In the genomic region with DNA sequence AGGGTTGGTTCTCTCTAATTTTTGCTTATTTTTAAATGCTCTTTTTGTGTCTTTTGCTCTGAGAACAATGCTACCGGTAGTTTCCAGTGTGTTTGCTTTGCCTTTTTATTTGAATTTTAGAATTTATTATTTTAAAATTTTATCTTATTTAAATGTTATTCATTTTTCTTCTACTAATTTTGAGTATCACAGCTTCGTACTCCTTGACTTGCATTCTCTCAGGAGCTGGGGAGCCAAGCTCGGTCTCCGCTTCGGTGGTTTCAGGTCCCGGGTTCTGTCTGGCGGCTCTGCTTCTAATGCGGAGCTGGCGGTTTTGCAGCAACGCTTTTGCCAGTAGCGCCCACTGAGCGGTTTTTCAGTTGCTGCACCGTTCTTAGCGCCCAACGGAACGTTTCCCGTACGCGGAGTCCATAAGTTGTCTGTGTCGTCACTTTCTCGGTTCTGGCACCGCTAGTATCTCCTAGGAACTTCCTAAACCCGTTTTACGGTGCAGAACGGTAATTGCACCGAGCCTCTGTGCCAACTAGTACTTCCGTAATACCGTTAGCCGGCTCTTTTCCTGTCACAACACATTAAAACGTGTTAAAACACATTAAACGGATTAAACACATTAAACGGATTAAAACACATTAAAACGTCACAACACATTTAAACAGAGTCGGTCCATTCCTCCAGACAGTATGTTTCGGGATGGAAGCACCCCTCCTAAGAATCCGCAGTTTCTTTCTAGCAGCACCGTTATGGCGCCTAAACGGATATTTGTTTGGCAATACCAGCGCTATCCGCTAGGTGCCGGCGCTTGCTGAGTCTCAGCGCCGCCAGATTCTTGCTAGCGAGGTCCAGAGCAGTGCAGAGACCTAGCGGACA, we compare ENCODE assay signal across 8 cellular contexts. TPM values are rescaled to one million over a fixed set of nuclear protein-coding genes. Genes with fewer than 3 reads are reported as not detected.
DNase-seq lines count a peak whose midpoint lies in the region; ATAC-seq, FAIRE-seq and TF ChIP-seq lines count a peak whose summit lies in the region.

No MANE protein-coding gene starts in this region.

- no peaks in the 10 kb centered on the region for H3F3A ChIP-seq in neural cell (ENCODE audit: insufficient read depth, low read length, poor library complexity, severe bottlenecking)

- H3K79me2 ChIP-seq in OCI-LY3 (ENCODE audit: low read length) (no peaks in the 10 kb centered on the region), fibroblast of lung (ENCODE audit: control insufficient read depth, insufficient read depth, low read length) (peaks cover 5% of the 10 kb centered on the region), neural cell (replicated peaks; ENCODE audit: insufficient read depth, low read length) (no peaks in the 10 kb centered on the region)

- no peaks in the 10 kb centered on the region for H3K9me3 Mint-ChIP-seq in activated T-cell treated with anti-CD3 and anti-CD28 coated beads, Interleukin-2, amount 50 U/mL, for 4 hours
- no peaks in the 10 kb centered on the region for H3K9me3 Mint-ChIP-seq in stimulated activated naive CD8-positive, alpha-beta T cell treated with anti-CD3 and anti-CD28 coated beads, Interleukin-15, Interleukin-2, amounts not matched to agents 100 ng/mL and 50 ng/mL, for 24 hours

- no peaks in the 10 kb centered on the region for H3K36me3 ChIP-seq in OCI-LY3 (replicated peaks; ENCODE audit: low read depth, low read length)
- H3K36me3 ChIP-seq in fibroblast of lung (ENCODE audit: control insufficient read depth, insufficient read depth, low read length), result no peaks in the 10 kb centered on the region
- no peaks in the 10 kb centered on the region for H3K36me3 ChIP-seq in neural cell (ENCODE audit: insufficient read depth, low read length)

- peaks cover 25% of the 10 kb centered on the region for H3K4me1 ChIP-seq in A549
- H3K4me1 ChIP-seq in OCI-LY3 (ENCODE audit: low read length), result no peaks in the 10 kb centered on the region
- H3K4me1 ChIP-seq in fibroblast of lung (ENCODE audit: control insufficient read depth, extremely low read depth, insufficient read depth, low read length), result no peaks in the 10 kb centered on the region

- H3K9me2 ChIP-seq in neural cell (ENCODE audit: insufficient read depth, low read length), result no peaks in the 10 kb centered on the region

- peak overlapping the region; percentile 52 for H3K9ac ChIP-seq in OCI-LY3 (ENCODE audit: low read length)
- H3K9ac ChIP-seq in fibroblast of lung (ENCODE audit: insufficient read depth, low read length), result no peak overlapping the region
- no peak overlapping the region for H3K9ac ChIP-seq in neural cell (ENCODE audit: low read length)

- CTCF ChIA-PET in A549 (lab: Yijun Ruan, JAX), result interaction anchor here (0.9 to 9.9 kb wide), 27 partner anchors 9 to 395 kb away, joined by 3 to 132 read pairs (median 5); a partner anchor contains a TSS

- H3K9me3 ChIP-seq in A549 (no peaks in the 10 kb centered on the region), OCI-LY3 (ENCODE audit: insufficient read depth, low read length) (no peaks in the 10 kb centered on the region), fibroblast of lung (ENCODE audit: control insufficient read depth, insufficient read depth, low read depth, low read length) (no peaks in the 10 kb centered on the region), neural cell (ENCODE audit: low read length) (peaks cover 10% of the 10 kb centered on the region)

- peak; percentile 79 for FAIRE-seq in A549 (lab: Jason Lieb, UNC)

- H3K27ac ChIP-seq in A549, result peak overlapping the region; percentile 87 to 94
- 0 out of 2 replicates have a peak overlapping the region, but pooled peaks have one; percentile 1 for H3K27ac ChIP-seq in OCI-LY3 (ENCODE audit: low read length)
- peak overlapping the region; percentile 81 for H3K27ac ChIP-seq in fibroblast of lung (ENCODE audit: insufficient read depth, low read length)
- no peak overlapping the region for H3K27ac ChIP-seq in neural cell (ENCODE audit: low read length)

- TF ChIP-seq EP300 in A549 (IDR thresholded peaks at IDR 0.05), result no peak
- TF ChIP-seq EP300 in neural cell (conservative IDR thresholded peaks at IDR 0.05; ENCODE audit: poor library complexity, severe bottlenecking), result no peak

- POLR2A ChIA-PET in A549 (lab: Yijun Ruan, JAX), result interaction anchor here (0.9 to 6.4 kb wide), 9 partner anchors 12 to 127 kb away, joined by 3 to 57 read pairs (median 7); no protein-coding TSS in a partner anchor

- H3K27ac Mint-ChIP-seq in stimulated activated naive CD8-positive, alpha-beta T cell treated with anti-CD3 and anti-CD28 coated beads, Interleukin-15, Interleukin-2, amounts not matched to agents 100 ng/mL and 50 ng/mL, for 24 hours, result peak overlapping the region; percentile 100

- TF ChIP-seq POLR2A in A549 (IDR thresholded peaks at IDR 0.05; ENCODE audit: low read length), result no peak

- H3K4me3 Mint-ChIP-seq in activated T-cell treated with anti-CD3 and anti-CD28 coated beads, Interleukin-2, amount 50 U/mL, for 4 hours, result peak overlapping the region; percentile 99
- peak overlapping the region; percentile 92 for H3K4me3 Mint-ChIP-seq in stimulated activated naive CD8-positive, alpha-beta T cell treated with anti-CD3 and anti-CD28 coated beads, Interleukin-15, Interleukin-2, amounts not matched to agents 100 ng/mL and 50 ng/mL, for 24 hours

- H4K20me1 ChIP-seq in OCI-LY3 (ENCODE audit: insufficient read depth, low read length), result no peaks in the 10 kb centered on the region
- H4K20me1 ChIP-seq in fibroblast of lung (ENCODE audit: control insufficient read depth, extremely low read depth, insufficient read depth, low read length), result no peaks in the 10 kb centered on the region
- H4K20me1 ChIP-seq in neural cell (ENCODE audit: insufficient read depth), result no peaks in the 10 kb centered on the region

- under 1% methylated on average over 47 of the region's 47 CpGs for WGBS in A549 (ENCODE audit: missing lambda C conversion rate)

- H3K27me3 ChIP-seq in OCI-LY3 (ENCODE audit: low read depth, low read length) (peaks cover 20% of the 10 kb centered on the region; the same call in 1 of the 2 replicates), fibroblast of lung (ENCODE audit: control insufficient read depth, insufficient read depth, low read length) (no peaks in the 10 kb centered on the region), neural cell (ENCODE audit: insufficient read depth, low read depth, low read length) (peaks cover 98% of the 10 kb centered on the region)

- no peaks in the 10 kb centered on the region for H3K27me3 Mint-ChIP-seq in activated T-cell treated with anti-CD3 and anti-CD28 coated beads, Interleukin-2, amount 50 U/mL, for 4 hours (ENCODE audit: low read depth)
- H3K27me3 Mint-ChIP-seq in stimulated activated naive CD8-positive, alpha-beta T cell treated with anti-CD3 and anti-CD28 coated beads, Interleukin-15, Interleukin-2, amounts not matched to agents 100 ng/mL and 50 ng/mL, for 24 hours, result no peaks in the 10 kb centered on the region

- ATAC-seq in A549 (peak; percentile 69 to 82), GM18520 (IDR thresholded peaks at IDR 0.05; ENCODE audit: unreplicated experiment) (peak; percentile 44), HG03066 (IDR thresholded peaks at IDR 0.05; ENCODE audit: low read depth, unreplicated experiment) (peak; percentile 47)
- peak; percentile 72 to 73 for ATAC-seq in activated T-cell treated with anti-CD3 and anti-CD28 coated beads, Interleukin-2, amount 50 U/mL, for 4 hours

- peak overlapping the region; percentile 80 for H2AFZ ChIP-seq in OCI-LY3 (ENCODE audit: low read depth, low read length)
- peak overlapping the region; percentile 75 for H2AFZ ChIP-seq in fibroblast of lung (ENCODE audit: low read length)
- H2AFZ ChIP-seq in neural cell (ENCODE audit: low read depth, low read length), result no peak overlapping the region

- H3K4me1 Mint-ChIP-seq in activated T-cell treated with anti-CD3 and anti-CD28 coated beads, Interleukin-2, amount 50 U/mL, for 4 hours (ENCODE audit: low read depth), result peaks cover 28% of the 10 kb centered on the region
- H3K4me1 Mint-ChIP-seq in stimulated activated naive CD8-positive, alpha-beta T cell treated with anti-CD3 and anti-CD28 coated beads, Interleukin-15, Interleukin-2, amounts not matched to agents 100 ng/mL and 50 ng/mL, for 24 hours (ENCODE audit: low read depth), result peaks cover 39% of the 10 kb centered on the region

- peak; percentile 67 to 69 for TF ChIP-seq RAD21 in A549 (conservative IDR thresholded peaks at IDR 0.05 in 1 of 2, IDR thresholded peaks at IDR 0.05 in 1 of 2)
- peak; percentile 52 for TF ChIP-seq RAD21 in neural cell (conservative IDR thresholded peaks at IDR 0.05)

- H3K4me3 ChIP-seq in A549 (peak overlapping the region; percentile 64), OCI-LY3 (ENCODE audit: low read length) (peak overlapping the region; percentile 83), fibroblast of lung (replicated peaks in 1 of 4; ENCODE audit: control extremely low read depth in 1 of 4, insufficient read depth in 1 of 4, low read depth in 3 of 4, low read length in 4 of 4) (peak overlapping the region; percentile 13 to 87 (median 50)), neural cell (ENCODE audit: low read length) (no peak overlapping the region)

- peak; percentile 64 to 94 for DNase-seq in A549 (ENCODE audit: low read depth in 1 of 2, low spot score in 1 of 2)
- peak; percentile 85 for DNase-seq in activated T-cell treated with anti-CD3 and anti-CD28 coated beads, Interleukin-2, amount 50 U/mL, for 4 hours
- DNase-seq in fibroblast of lung (ENCODE audit: low read depth in 2 of 2), result peak; percentile 94 to 97

- H3K4me2 ChIP-seq in A549 (peak overlapping the region; percentile 92), OCI-LY3 (ENCODE audit: low read length) (peak overlapping the region; percentile 81), fibroblast of lung (ENCODE audit: extremely low read depth, insufficient read depth, low read length) (peak overlapping the region; percentile 92), neural cell (ENCODE audit: low read length) (no peak overlapping the region)

- TF ChIP-seq CTCF in A549 (IDR thresholded peaks at IDR 0.05) (peak; percentile 67), OCI-LY3 (IDR thresholded peaks at IDR 0.05; ENCODE audit: low read depth, low read length) (peak; percentile 62), fibroblast of lung (conservative IDR thresholded peaks at IDR 0.05 in 1 of 2, IDR thresholded peaks at IDR 0.05 in 1 of 2; ENCODE audit: low read depth in 1 of 2, low read length in 2 of 2) (peak; percentile 86 to 88), neural cell (IDR thresholded peaks at IDR 0.05; ENCODE audit: poor library complexity, severe bottlenecking) (peak; percentile 78)

- no peaks in the 10 kb centered on the region for H3K36me3 Mint-ChIP-seq in activated T-cell treated with anti-CD3 and anti-CD28 coated beads, Interleukin-2, amount 50 U/mL, for 4 hours (ENCODE audit: insufficient read depth)
- H3K36me3 Mint-ChIP-seq in stimulated activated naive CD8-positive, alpha-beta T cell treated with anti-CD3 and anti-CD28 coated beads, Interleukin-15, Interleukin-2, amounts not matched to agents 100 ng/mL and 50 ng/mL, for 24 hours (ENCODE audit: low read depth), result no peaks in the 10 kb centered on the region

RNA-seq across cellular contexts. Expression of a gene that starts 45.6 kb away (rescaled TPM):
- polyA plus RNA-seq in A549 (2011; rRNA removed) (1.7 and 1.8 TPM in 2 replicates), A549 (2017; fragmentation: RNase III; extraction: RNeasy Plus Mini Kit Qiagen cat#74134 plus additional on column Dnase treatment) (1.7 to 2.1 TPM (median 2.1 TPM) in 3 replicates), fibroblast of lung (0.61 and 1.4 TPM in 2 replicates), neural cell (not detected in 2 replicates)
- 2.4 and 2.7 TPM in 2 replicates for polyA plus RNA-seq in A549 (2012; cell fraction: cytosol; rRNA removed)
- polyA plus RNA-seq in A549 (2012; cell fraction: nucleus; rRNA removed), result 3.3 and 3.7 TPM in 2 replicates
- polyA minus RNA-seq in A549 (2011; rRNA and poly(A)+ RNA removed), result 3.2 and 3.8 TPM in 2 replicates
- total RNA-seq in activated T-cell treated with anti-CD3 and anti-CD28 coated beads, Interleukin-2, amount 50 U/mL, for 4 hours, result 1 to 10 TPM; 2.6 to 4.0 (median 3.5) TPM
- total RNA-seq in fibroblast of lung, result 1.8 and 3.1 TPM in 2 replicates
- polyA plus RNA-seq in fibroblast of lung (2012), result 0.69 and 2.1 TPM in 2 replicates
- polyA minus RNA-seq in fibroblast of lung (ENCODE audit: low replicate concordance) (2.2 and 2.3 TPM in 2 replicates), neural cell (0.49 and 0.58 TPM in 2 replicates)
